23 cellular contexts compared by ENCODE assay signal in genomic region chr13:80599765-80600164, GRCh38.
"Had no signal": no experiment of that assay in that cellular context is flagged by ENCODE, and none has a peak within 500 bp of the region (broad histone marks: within the 10 kb centered on the region; RNA-seq: fewer than 3 reads in every experiment).

No MANE protein-coding gene starts in this region.

- H3K27me3 ChIP-seq: brain microvascular endothelial cell, cardiac muscle cell had no signal

- H3K4me2 ChIP-seq: PC-9 had no signal

- H3K27ac ChIP-seq: brain microvascular endothelial cell, cardiac muscle cell, PC-9, VCaP had no signal

- H3K36me3 ChIP-seq: brain microvascular endothelial cell, cardiac muscle cell had no signal

- H2AFZ ChIP-seq: PC-9 had no signal

- ATAC-seq: activated CD4-positive, alpha-beta T cell treated with anti-CD3 and anti-CD28 coated beads for 36 hours; activated T-helper 17 cell treated with anti-CD3 and anti-CD28 coated beads, Interleukin-2, amount 50 U/mL, for 72 hours; T-cell had no signal

- H3K4me3 ChIP-seq: cardiac muscle cell, PC-9 had no signal

- DNase-seq: activated CD4-positive, alpha-beta memory T cell treated with anti-CD3 and anti-CD28 coated beads, Interleukin-2, amount 10 ng/mL, durations not matched to agents 7 days and 5 days; activated CD4-positive, alpha-beta T cell treated with anti-CD3 and anti-CD28 coated beads for 36 hours; activated CD4-positive, alpha-beta T cell treated with anti-CD3 and anti-CD28 coated beads, Interleukin-2, amount 50 U/mL, for 1 hour; activated gamma-delta T cell; activated naive CD4-positive, alpha-beta T cell treated with anti-CD3 and anti-CD28 coated beads for 36 hours; activated T-cell treated with anti-CD3 and anti-CD28 coated beads for 4 hours; activated T-cell treated with anti-CD3 and anti-CD28 coated beads, Interleukin-2, amount 50 U/mL, for 48 hours; brain microvascular endothelial cell; Karpas-422; NCI-H1048; NCI-H146; NCI-H187 treated with DMSO at 0.1 percent for 48 hours; NCI-H2081 treated with DMSO at 0.1 percent for 48 hours; NCI-H446; NCI-H524; PC-9; SIG-M5; T-cell; T-helper 2 cell; T1000 had no signal
